1 cellular context compared by ENCODE assay signal in the genomic region with DNA sequence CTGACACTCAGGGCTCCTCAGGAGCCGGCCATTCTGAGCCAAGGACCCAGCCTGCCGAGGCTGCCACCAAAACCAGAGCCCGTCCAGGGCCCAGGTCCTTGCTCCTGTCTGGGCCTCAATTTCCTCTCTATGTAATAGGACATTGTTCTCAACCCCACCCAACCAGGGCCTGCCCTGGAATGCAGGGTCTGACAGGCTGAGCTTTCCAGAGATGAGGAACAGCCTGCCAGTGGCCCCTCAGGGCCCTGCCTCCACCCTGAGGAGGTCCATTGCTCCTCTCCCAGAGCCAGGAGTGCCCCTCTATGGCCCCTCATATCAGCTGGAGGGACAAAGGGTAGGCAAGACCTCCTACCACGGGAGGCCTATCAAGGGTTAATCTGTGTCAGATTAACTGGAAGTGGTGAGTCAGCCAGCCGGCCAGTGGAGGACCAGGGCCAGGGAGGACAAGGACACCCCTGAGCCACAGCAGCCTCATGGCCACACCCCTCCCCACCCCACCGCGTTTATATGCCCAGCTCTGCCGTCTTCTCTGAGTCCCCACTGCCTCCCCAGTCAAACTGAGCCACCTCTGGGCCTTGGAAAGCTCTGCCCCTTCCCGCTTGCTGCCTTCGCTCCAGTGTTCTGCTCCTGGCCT.
TF ChIP-seq lines count a peak whose summit lies in the region.

No MANE protein-coding gene starts in this region.

TF ChIP-seq in HCT116, 20 proteins besides CTCF, POLR2A, EP300 and RAD21 (continued from another document):
- TF ChIP-seq EGR1 (IDR thresholded peaks at IDR 0.05; ENCODE audit: low read depth): no peak
- TF ChIP-seq, protein P1, sequence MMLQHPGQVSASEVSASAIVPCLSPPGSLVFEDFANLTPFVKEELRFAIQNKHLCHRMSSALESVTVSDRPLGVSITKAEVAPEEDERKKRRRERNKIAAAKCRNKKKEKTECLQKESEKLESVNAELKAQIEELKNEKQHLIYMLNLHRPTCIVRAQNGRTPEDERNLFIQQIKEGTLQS (IDR thresholded peaks at IDR 0.05): no peak
- TF ChIP-seq ZNF274 (IDR thresholded peaks at IDR 0.05; ENCODE audit: low read depth, low read length): no peak
- no peak for TF ChIP-seq TCF7L2 (IDR thresholded peaks at IDR 0.05; ENCODE audit: borderline replicate concordance, extremely low read depth, insufficient read depth, insufficient read length)
- TF ChIP-seq, protein P2, sequence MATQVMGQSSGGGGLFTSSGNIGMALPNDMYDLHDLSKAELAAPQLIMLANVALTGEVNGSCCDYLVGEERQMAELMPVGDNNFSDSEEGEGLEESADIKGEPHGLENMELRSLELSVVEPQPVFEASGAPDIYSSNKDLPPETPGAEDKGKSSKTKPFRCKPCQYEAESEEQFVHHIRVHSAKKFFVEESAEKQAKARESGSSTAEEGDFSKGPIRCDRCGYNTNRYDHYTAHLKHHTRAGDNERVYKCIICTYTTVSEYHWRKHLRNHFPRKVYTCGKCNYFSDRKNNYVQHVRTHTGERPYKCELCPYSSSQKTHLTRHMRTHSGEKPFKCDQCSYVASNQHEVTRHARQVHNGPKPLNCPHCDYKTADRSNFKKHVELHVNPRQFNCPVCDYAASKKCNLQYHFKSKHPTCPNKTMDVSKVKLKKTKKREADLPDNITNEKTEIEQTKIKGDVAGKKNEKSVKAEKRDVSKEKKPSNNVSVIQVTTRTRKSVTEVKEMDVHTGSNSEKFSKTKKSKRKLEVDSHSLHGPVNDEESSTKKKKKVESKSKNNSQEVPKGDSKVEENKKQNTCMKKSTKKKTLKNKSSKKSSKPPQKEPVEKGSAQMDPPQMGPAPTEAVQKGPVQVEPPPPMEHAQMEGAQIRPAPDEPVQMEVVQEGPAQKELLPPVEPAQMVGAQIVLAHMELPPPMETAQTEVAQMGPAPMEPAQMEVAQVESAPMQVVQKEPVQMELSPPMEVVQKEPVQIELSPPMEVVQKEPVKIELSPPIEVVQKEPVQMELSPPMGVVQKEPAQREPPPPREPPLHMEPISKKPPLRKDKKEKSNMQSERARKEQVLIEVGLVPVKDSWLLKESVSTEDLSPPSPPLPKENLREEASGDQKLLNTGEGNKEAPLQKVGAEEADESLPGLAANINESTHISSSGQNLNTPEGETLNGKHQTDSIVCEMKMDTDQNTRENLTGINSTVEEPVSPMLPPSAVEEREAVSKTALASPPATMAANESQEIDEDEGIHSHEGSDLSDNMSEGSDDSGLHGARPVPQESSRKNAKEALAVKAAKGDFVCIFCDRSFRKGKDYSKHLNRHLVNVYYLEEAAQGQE (IDR thresholded peaks at IDR 0.05; ENCODE audit: low read depth): no peak
- TF ChIP-seq SIN3A (IDR thresholded peaks at IDR 0.05; ENCODE audit: low read depth): no peak
- TF ChIP-seq SRF (IDR thresholded peaks at IDR 0.05; ENCODE audit: low read depth): no peak
- no peak for TF ChIP-seq EZH2phosphoT487 (IDR thresholded peaks at IDR 0.05; ENCODE audit: borderline replicate concordance)
- TF ChIP-seq, protein P3, sequence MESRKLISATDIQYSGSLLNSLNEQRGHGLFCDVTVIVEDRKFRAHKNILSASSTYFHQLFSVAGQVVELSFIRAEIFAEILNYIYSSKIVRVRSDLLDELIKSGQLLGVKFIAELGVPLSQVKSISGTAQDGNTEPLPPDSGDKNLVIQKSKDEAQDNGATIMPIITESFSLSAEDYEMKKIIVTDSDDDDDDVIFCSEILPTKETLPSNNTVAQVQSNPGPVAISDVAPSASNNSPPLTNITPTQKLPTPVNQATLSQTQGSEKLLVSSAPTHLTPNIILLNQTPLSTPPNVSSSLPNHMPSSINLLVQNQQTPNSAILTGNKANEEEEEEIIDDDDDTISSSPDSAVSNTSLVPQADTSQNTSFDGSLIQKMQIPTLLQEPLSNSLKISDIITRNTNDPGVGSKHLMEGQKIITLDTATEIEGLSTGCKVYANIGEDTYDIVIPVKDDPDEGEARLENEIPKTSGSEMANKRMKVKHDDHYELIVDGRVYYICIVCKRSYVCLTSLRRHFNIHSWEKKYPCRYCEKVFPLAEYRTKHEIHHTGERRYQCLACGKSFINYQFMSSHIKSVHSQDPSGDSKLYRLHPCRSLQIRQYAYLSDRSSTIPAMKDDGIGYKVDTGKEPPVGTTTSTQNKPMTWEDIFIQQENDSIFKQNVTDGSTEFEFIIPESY (IDR thresholded peaks at IDR 0.05; ENCODE audit: extremely low read depth, insufficient replicate concordance, low read length): no peak
- no peak for TF ChIP-seq SP1 (IDR thresholded peaks at IDR 0.05; ENCODE audit: low read depth)
- no peak for TF ChIP-seq ELF1 (IDR thresholded peaks at IDR 0.05; ENCODE audit: borderline replicate concordance, low read depth)
- TF ChIP-seq POLR2AphosphoS5 (IDR thresholded peaks at IDR 0.05; ENCODE audit: low read depth, low read length): no peak
- no peak for TF ChIP-seq YY1 (IDR thresholded peaks at IDR 0.05; ENCODE audit: extremely low read depth, insufficient replicate concordance, low read depth, low read length)
- no peak for TF ChIP-seq ZFX (IDR thresholded peaks at IDR 0.05)
